14 cellular contexts compared by ENCODE assay signal in the genomic region with DNA sequence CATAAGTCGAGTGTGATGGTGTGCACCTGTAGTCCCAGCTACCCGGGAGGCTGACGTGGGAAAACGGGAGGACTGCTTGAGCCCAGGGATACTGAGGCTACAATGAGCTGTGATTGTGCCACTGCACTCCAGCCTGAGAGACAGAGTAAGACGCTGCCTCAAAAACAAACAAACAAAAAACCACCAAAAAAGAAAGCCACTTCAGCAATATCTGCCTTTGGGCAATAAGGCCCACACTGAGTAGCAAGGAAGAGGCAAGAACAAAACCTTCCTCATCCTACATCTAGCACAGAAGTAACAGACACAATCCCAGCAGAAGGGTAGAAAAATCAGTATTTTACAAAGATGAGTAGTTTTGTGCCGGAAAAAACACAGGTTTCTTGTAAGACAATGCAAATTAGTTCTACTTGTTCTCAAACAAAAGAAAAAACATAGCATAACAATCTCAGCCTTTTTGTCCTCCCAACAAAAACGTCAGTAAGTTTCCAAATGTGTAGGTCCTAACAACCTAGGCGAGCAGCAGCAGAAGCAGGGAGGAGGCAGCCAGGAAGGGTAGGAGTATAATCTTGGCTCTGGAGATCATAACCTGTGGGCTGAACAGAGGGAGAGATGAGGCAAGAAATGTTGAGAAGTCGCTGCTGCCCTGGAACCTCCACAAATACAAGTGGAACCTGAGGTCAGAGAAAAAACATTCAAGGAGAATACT. TPM values are rescaled to one million over a fixed set of nuclear protein-coding genes. Genes with fewer than 3 reads are reported as not detected.
DNase-seq lines count a peak whose midpoint lies in the region; ATAC-seq, FAIRE-seq and TF ChIP-seq lines count a peak whose summit lies in the region.
"Had no signal": no experiment of that assay in that cellular context is flagged by ENCODE, and none has a peak within 500 bp of the region (broad histone marks: within the 10 kb centered on the region; RNA-seq: fewer than 3 reads in every experiment).

No MANE protein-coding gene starts in this region.

- peaks cover 94% of the 10 kb centered on the region for H3K36me3 Mint-ChIP-seq in Calu3 (ENCODE audit: insufficient read depth, unreplicated experiment)
- peaks cover 86% of the 10 kb centered on the region for H3K36me3 Mint-ChIP-seq in dendritic cell treated with granulocyte-macrophage colony-stimulating factor and Interleukin-4, amounts not matched to agents 40 ng/mL and 50 ng/mL, for 4 days (ENCODE audit: low read depth)

- no peak overlapping the region for H3K4me3 ChIP-seq in osteoblast (ENCODE audit: insufficient read depth, low read length)
- H3K4me3 ChIP-seq in coronary artery, result no peak overlapping the region
- H3K4me3 ChIP-seq: adrenal gland, thoracic aorta had no signal

- BruUV-seq in Calu3 (replicated peaks; lab: Mats Ljungman, UMichigan), result no TSS peak

- H3K79me2 ChIP-seq in osteoblast (ENCODE audit: insufficient read depth, low read length), result peaks cover 39% of the 10 kb centered on the region

- no peak overlapping the region for H3K4me2 ChIP-seq in osteoblast (ENCODE audit: insufficient read depth, low read length)

- H3K4me1 Mint-ChIP-seq in Calu3 (ENCODE audit: low read depth, unreplicated experiment), result peaks cover 59% of the 10 kb centered on the region
- peaks cover 55% of the 10 kb centered on the region for H3K4me1 Mint-ChIP-seq in dendritic cell treated with granulocyte-macrophage colony-stimulating factor and Interleukin-4, amounts not matched to agents 40 ng/mL and 50 ng/mL, for 4 days (ENCODE audit: low read depth)

- H3K36me3 ChIP-seq in osteoblast (ENCODE audit: insufficient read depth, low read length), result peaks cover 58% of the 10 kb centered on the region

- H4K20me1 ChIP-seq in osteoblast (ENCODE audit: insufficient read depth, low read length), result peaks cover 50% of the 10 kb centered on the region

- no peak for TF ChIP-seq CTCF in Calu3 (IDR thresholded peaks at IDR 0.05; ENCODE audit: unreplicated experiment)
- no peak for TF ChIP-seq CTCF in osteoblast (IDR thresholded peaks at IDR 0.05; ENCODE audit: extremely low read depth, low read depth, low read length)
- no peak for TF ChIP-seq CTCF in coronary artery (IDR thresholded peaks at IDR 0.05)

- DNase-seq in Calu3, result no peak
- DNase-seq in osteoblast (ENCODE audit: insufficient read length, low spot score, missing footprints), result no peak
- no peak for DNase-seq in coronary artery (ENCODE audit: low spot score)
- DNase-seq in HTR-8/SVneo (ENCODE audit: insufficient read length, low spot score), result no peak
- DNase-seq: adrenal gland; effector CD4-positive, alpha-beta T cell; NCI-H1048; NCI-H526 treated with DMSO at 0.1 percent for 48 hours; SIG-M5 had no signal

- no peaks in the 10 kb centered on the region for H3K9me3 Mint-ChIP-seq in Calu3 (ENCODE audit: low read depth, unreplicated experiment)
- H3K9me3 Mint-ChIP-seq in dendritic cell treated with granulocyte-macrophage colony-stimulating factor and Interleukin-4, amounts not matched to agents 40 ng/mL and 50 ng/mL, for 4 days, result no peaks in the 10 kb centered on the region

- H3K4me1 ChIP-seq in osteoblast (ENCODE audit: insufficient read depth, low read length), result peaks cover 50% of the 10 kb centered on the region

- intact Hi-C loops in Calu3 (cut with micrococcal nuclease; ENCODE audit: unreplicated experiment), result no loop called here
- intact Hi-C loops in dendritic cell treated with granulocyte-macrophage colony-stimulating factor and Interleukin-4, amounts not matched to agents 40 ng/mL and 50 ng/mL, for 4 days (cut with micrococcal nuclease), result loop anchor here (5.0 kb wide), 1 partner anchor 129 kb away; no protein-coding TSS in a partner anchor

- H3K9me3 ChIP-seq in osteoblast (ENCODE audit: low read depth, low read length), result no peaks in the 10 kb centered on the region
- H3K9me3 ChIP-seq: adrenal gland, thoracic aorta had no signal

- ATAC-seq in HG03025 (IDR thresholded peaks at IDR 0.05; ENCODE audit: low FRiP score, unreplicated experiment), result no peak
- ATAC-seq: left lobe of liver had no signal

- H2AFZ ChIP-seq in osteoblast (ENCODE audit: low read length), result no peak overlapping the region

- FAIRE-seq in HTR-8/SVneo (lab: Jason Lieb, UNC), result no peak

- peak overlapping the region; percentile 3 for H3K4me3 Mint-ChIP-seq in Calu3 (ENCODE audit: low read depth, unreplicated experiment)
- H3K4me3 Mint-ChIP-seq in dendritic cell treated with granulocyte-macrophage colony-stimulating factor and Interleukin-4, amounts not matched to agents 40 ng/mL and 50 ng/mL, for 4 days, result no peak overlapping the region

- H3K27me3 Mint-ChIP-seq in Calu3 (ENCODE audit: unreplicated experiment), result no peaks in the 10 kb centered on the region
- no peaks in the 10 kb centered on the region for H3K27me3 Mint-ChIP-seq in dendritic cell treated with granulocyte-macrophage colony-stimulating factor and Interleukin-4, amounts not matched to agents 40 ng/mL and 50 ng/mL, for 4 days

- no peaks in the 10 kb centered on the region for H3K27me3 ChIP-seq in osteoblast (ENCODE audit: insufficient read depth, low read length)
- H3K27me3 ChIP-seq: adrenal gland had no signal

- CTCF ChIA-PET in Calu3 (lab: Charles Lee), result interaction anchor here (0.5 to 0.6 kb wide), 2 partner anchors 130 to 235 kb away, joined by 3 to 4 read pairs; no protein-coding TSS in a partner anchor

- H3K27ac Mint-ChIP-seq in Calu3 (ENCODE audit: unreplicated experiment), result peak overlapping the region; percentile 73
- H3K27ac Mint-ChIP-seq in dendritic cell treated with granulocyte-macrophage colony-stimulating factor and Interleukin-4, amounts not matched to agents 40 ng/mL and 50 ng/mL, for 4 days, result peak overlapping the region; percentile 58

- H3K27ac ChIP-seq in osteoblast (ENCODE audit: low read depth, low read length) (peak overlapping the region; percentile 42), coronary artery (no peak overlapping the region)

TF ChIP-seq in PFSK-1, 5 proteins besides CTCF, POLR2A, EP300 and RAD21:
- TF ChIP-seq TAF1 (IDR thresholded peaks at IDR 0.05; ENCODE audit: borderline replicate concordance, insufficient read depth, low read length) (no peak), POLR2AphosphoS5 (IDR thresholded peaks at IDR 0.05; ENCODE audit: low read depth, low read length) (peak; percentile 4; the same call in 1 of the 2 replicates)
TF ChIP-seq in PFSK-1: peak in this region for 1.

RNA-seq across cellular contexts. Expression of a gene that starts 5.7 kb away (rescaled TPM):
- total RNA-seq in Calu3 (2022) (119 and 134 TPM in 2 replicates), osteoblast (29.0 and 37.4 TPM in 2 replicates)
- 25.6 TPM for polyA plus RNA-seq in PFSK-1 (2012; ENCODE audit: insufficient read length, low read depth)

RNA-seq across cellular contexts. Expression of a gene that starts 6.3 kb away (rescaled TPM):
- total RNA-seq in Calu3 (2022) (103 and 107 TPM in 2 replicates), osteoblast (67.3 and 83.4 TPM in 2 replicates)
- polyA plus RNA-seq in PFSK-1 (2012; ENCODE audit: insufficient read length, low read depth), result 140 TPM

RNA-seq across cellular contexts. Expression of a gene that starts 15.4 kb away (rescaled TPM):
- total RNA-seq in Calu3 (2022) (23.0 and 30.0 TPM in 2 replicates), osteoblast (4.4 and 4.7 TPM in 2 replicates)
- polyA plus RNA-seq in PFSK-1 (2012; ENCODE audit: insufficient read length, low read depth), result 13.1 TPM

RNA-seq across cellular contexts. Expression of a gene that starts 35.6 kb away (rescaled TPM):
- total RNA-seq in Calu3 (2022), result 25.3 and 32.4 TPM in 2 replicates
- 35.7 TPM for polyA plus RNA-seq in PFSK-1 (2012; ENCODE audit: insufficient read length, low read depth)
- 4.7 and 6.2 TPM in 2 replicates for total RNA-seq in osteoblast

RNA-seq across cellular contexts. Expression of a gene that starts 40.1 kb away (rescaled TPM):
- total RNA-seq in Calu3 (2022), result 88.3 and 92.4 TPM in 2 replicates
- 115 TPM for polyA plus RNA-seq in PFSK-1 (2012; ENCODE audit: insufficient read length, low read depth)
- total RNA-seq in osteoblast, result 37.3 and 37.4 TPM in 2 replicates
